ENCODE assay signal across 1 cellular context in the genomic region with DNA sequence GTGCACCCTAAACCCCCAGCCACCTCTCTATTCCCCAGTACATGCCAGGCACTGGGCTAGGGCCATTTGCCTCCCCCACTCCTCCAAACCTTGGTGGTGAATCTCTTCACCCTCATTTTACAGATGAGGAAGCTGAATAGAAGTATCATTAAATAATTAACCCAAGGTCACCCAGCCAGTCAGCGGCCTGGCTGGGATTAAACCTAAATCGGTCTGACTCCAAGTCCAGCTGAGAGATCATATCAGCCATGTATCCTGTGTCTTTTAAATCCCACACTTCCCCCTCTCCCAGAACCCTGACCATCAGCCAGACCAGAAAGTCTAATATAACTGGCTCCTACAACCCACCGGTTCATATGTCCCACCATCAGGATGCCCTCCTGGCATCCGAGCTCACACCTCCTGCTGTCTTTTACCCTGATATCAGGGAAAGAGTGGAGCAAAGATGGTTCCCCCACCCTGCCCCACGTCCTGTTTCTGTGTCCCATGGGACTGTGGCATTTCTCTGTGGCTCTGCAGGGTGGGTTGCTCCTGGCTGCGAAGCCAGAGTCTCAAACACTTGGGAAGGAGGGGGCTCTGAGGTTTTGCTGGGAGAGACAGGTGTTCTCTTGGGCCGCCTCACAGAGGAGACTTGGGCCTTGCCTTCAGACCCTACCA.
TF ChIP-seq lines count a peak whose summit lies in the region.

No MANE protein-coding gene starts in this region.

TF ChIP-seq in H1, 55 proteins besides CTCF, POLR2A, EP300 and RAD21:
- TF ChIP-seq CBX5 (IDR thresholded peaks at IDR 0.05; ENCODE audit: low read depth, low read length) (no peak), SIN3A (conservative IDR thresholded peaks at IDR 0.05 in 1 of 2, IDR thresholded peaks at IDR 0.05 in 1 of 2; ENCODE audit: low read depth in 1 of 2, low read length in 2 of 2) (no peak), SIX5 (IDR thresholded peaks at IDR 0.05; ENCODE audit: low read depth, low read length) (no peak), SRF (IDR thresholded peaks at IDR 0.05; ENCODE audit: low read depth, low read length) (no peak), BRCA1 (IDR thresholded peaks at IDR 0.05; ENCODE audit: low read depth, low read length) (no peak)
